19 cellular contexts compared by ENCODE assay signal in genomic region chr20:18701969-18702368, GRCh38.
DNase-seq lines count a peak whose midpoint lies in the region; ATAC-seq and TF ChIP-seq lines count a peak whose summit lies in the region.
"Had no signal": no experiment of that assay in that cellular context is flagged by ENCODE, and none has a peak within 500 bp of the region (broad histone marks: within the 10 kb centered on the region; RNA-seq: fewer than 3 reads in every experiment).

No MANE protein-coding gene starts in this region.

- peaks cover 18% of the 10 kb centered on the region for H3K4me1 ChIP-seq in ACC112 (ENCODE audit: control insufficient read depth, insufficient read depth, low read length, unreplicated experiment)
- peaks cover 26% of the 10 kb centered on the region for H3K4me1 ChIP-seq in osteoblast (ENCODE audit: insufficient read depth, low read length)
- H3K4me1 ChIP-seq in urinary bladder (ENCODE audit: insufficient read depth), result no peaks in the 10 kb centered on the region
- H3K4me1 ChIP-seq: A549, Caco-2 had no signal

- no peaks in the 10 kb centered on the region for H4K20me1 ChIP-seq in osteoblast (ENCODE audit: insufficient read depth, low read length)

- H3K27ac ChIP-seq in ACC112 (ENCODE audit: low read depth, low read length) (no peak overlapping the region), osteoblast (ENCODE audit: low read depth, low read length) (peak overlapping the region; percentile 49), urinary bladder (ENCODE audit: low read depth) (peak overlapping the region; percentile 30)
- H3K27ac ChIP-seq: A549 had no signal

- TF ChIP-seq CTCF in osteoblast (IDR thresholded peaks at IDR 0.05; ENCODE audit: extremely low read depth, low read depth, low read length), result no peak

- no peak for ATAC-seq in SK-N-SH treated with all-trans-retinoic acid at 6 μM for 48 hours
- ATAC-seq: A549, GM12878 had no signal

- H2AFZ ChIP-seq in ACC112 (ENCODE audit: low read length, unreplicated experiment) (peak overlapping the region; percentile 3), osteoblast (ENCODE audit: low read length) (no peak overlapping the region)

- H3K79me2 ChIP-seq in ACC112 (ENCODE audit: control insufficient read depth, insufficient read depth, low read length, unreplicated experiment) (no peaks in the 10 kb centered on the region), osteoblast (ENCODE audit: insufficient read depth, low read length) (peaks cover 3% of the 10 kb centered on the region)

- no peaks in the 10 kb centered on the region for H3K27me3 ChIP-seq in ACC112 (ENCODE audit: insufficient read depth, low read length)
- no peaks in the 10 kb centered on the region for H3K27me3 ChIP-seq in osteoblast (ENCODE audit: insufficient read depth, low read length)

- H3K36me3 ChIP-seq in ACC112 (ENCODE audit: insufficient read depth, low read length) (no peaks in the 10 kb centered on the region), osteoblast (ENCODE audit: insufficient read depth, low read length) (no peaks in the 10 kb centered on the region), urinary bladder (ENCODE audit: insufficient read depth) (no peaks in the 10 kb centered on the region)

- H3K4me3 ChIP-seq in ACC112 (ENCODE audit: low read depth, low read length) (no peak overlapping the region), osteoblast (ENCODE audit: insufficient read depth, low read length) (no peak overlapping the region), urinary bladder (ENCODE audit: low read depth, low read length) (no peak overlapping the region)
- H3K4me3 ChIP-seq: A549, GM12878 had no signal

- DNase-seq in EH (ENCODE audit: low read depth) (peak; percentile 20), osteoblast (ENCODE audit: insufficient read length, low spot score, missing footprints) (peak; percentile 86), GOT3 (lab: John Stamatoyannopoulos, UW) (no peak)
- no peak for DNase-seq in activated T-cell treated with anti-CD3 and anti-CD28 coated beads, Interleukin-2, amount 50 U/mL, for 48 hours
- DNase-seq: 8988T; C1 segment of cervical spinal cord; Caco-2; CD4-positive, alpha-beta memory T cell; DMS153; DND-41; EL; GDM1; H7; HCEC 1CT had no signal

- H3K4me2 ChIP-seq in osteoblast (ENCODE audit: insufficient read depth, low read length), result no peak overlapping the region
- H3K4me2 ChIP-seq: A549 had no signal

- 65% methylated on average over 3 of the region's 3 CpGs for WGBS in urinary bladder

- H3K9me3 ChIP-seq in osteoblast (ENCODE audit: low read depth, low read length), result no peaks in the 10 kb centered on the region
- H3K9me3 ChIP-seq: A549, Caco-2 had no signal

TF ChIP-seq in SK-N-SH treated with all-trans-retinoic acid at 6 μM for 48 hours, 23 proteins besides CTCF, POLR2A, EP300 and RAD21:
- TF ChIP-seq TOX (CRISPR knock-in tag; IDR thresholded peaks at IDR 0.05; ENCODE audit: borderline replicate concordance) (no peak), TSHZ2 (CRISPR knock-in tag; IDR thresholded peaks at IDR 0.05) (no peak), TCF4 (CRISPR knock-in tag; IDR thresholded peaks at IDR 0.05; ENCODE audit: borderline replicate concordance) (no peak), OSR1 (CRISPR knock-in tag; IDR thresholded peaks at IDR 0.05) (no peak), RARB (CRISPR knock-in tag; IDR thresholded peaks at IDR 0.05) (no peak), ZFP3 (CRISPR knock-in tag; IDR thresholded peaks at IDR 0.05) (no peak), SNAI2 (CRISPR knock-in tag; IDR thresholded peaks at IDR 0.05) (no peak), CSDC2 (CRISPR knock-in tag; IDR thresholded peaks at IDR 0.05) (no peak), BACH2 (CRISPR knock-in tag; IDR thresholded peaks at IDR 0.05; ENCODE audit: borderline replicate concordance) (no peak), GLIS3 (CRISPR knock-in tag; IDR thresholded peaks at IDR 0.05) (no peak), ZFP30 (CRISPR knock-in tag; IDR thresholded peaks at IDR 0.05) (no peak), ZC3H10 (CRISPR knock-in tag; IDR thresholded peaks at IDR 0.05) (no peak), ARNTL (CRISPR knock-in tag; IDR thresholded peaks at IDR 0.05; ENCODE audit: borderline replicate concordance, low read depth) (no peak), ESRRG (CRISPR knock-in tag; IDR thresholded peaks at IDR 0.05) (no peak)
- TF ChIP-seq, protein P1, sequence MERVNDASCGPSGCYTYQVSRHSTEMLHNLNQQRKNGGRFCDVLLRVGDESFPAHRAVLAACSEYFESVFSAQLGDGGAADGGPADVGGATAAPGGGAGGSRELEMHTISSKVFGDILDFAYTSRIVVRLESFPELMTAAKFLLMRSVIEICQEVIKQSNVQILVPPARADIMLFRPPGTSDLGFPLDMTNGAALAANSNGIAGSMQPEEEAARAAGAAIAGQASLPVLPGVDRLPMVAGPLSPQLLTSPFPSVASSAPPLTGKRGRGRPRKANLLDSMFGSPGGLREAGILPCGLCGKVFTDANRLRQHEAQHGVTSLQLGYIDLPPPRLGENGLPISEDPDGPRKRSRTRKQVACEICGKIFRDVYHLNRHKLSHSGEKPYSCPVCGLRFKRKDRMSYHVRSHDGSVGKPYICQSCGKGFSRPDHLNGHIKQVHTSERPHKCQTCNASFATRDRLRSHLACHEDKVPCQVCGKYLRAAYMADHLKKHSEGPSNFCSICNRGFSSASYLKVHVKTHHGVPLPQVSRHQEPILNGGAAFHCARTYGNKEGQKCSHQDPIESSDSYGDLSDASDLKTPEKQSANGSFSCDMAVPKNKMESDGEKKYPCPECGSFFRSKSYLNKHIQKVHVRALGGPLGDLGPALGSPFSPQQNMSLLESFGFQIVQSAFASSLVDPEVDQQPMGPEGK (CRISPR knock-in tag; IDR thresholded peaks at IDR 0.05; ENCODE audit: borderline replicate concordance), result no peak
- TF ChIP-seq, protein P2, sequence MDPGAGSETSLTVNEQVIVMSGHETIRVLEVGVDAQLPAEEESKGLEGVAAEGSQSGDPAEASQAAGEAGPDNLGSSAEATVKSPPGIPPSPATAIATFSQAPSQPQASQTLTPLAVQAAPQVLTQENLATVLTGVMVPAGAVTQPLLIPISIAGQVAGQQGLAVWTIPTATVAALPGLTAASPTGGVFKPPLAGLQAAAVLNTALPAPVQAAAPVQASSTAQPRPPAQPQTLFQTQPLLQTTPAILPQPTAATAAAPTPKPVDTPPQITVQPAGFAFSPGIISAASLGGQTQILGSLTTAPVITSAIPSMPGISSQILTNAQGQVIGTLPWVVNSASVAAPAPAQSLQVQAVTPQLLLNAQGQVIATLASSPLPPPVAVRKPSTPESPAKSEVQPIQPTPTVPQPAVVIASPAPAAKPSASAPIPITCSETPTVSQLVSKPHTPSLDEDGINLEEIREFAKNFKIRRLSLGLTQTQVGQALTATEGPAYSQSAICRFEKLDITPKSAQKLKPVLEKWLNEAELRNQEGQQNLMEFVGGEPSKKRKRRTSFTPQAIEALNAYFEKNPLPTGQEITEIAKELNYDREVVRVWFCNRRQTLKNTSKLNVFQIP (CRISPR knock-in tag; IDR thresholded peaks at IDR 0.05; ENCODE audit: borderline replicate concordance, low read depth), result no peak

Comparison
In these comparisons a context has a peak if more than half of its experiments do, and no peak if none do; other contexts are left out.
1. DNase-seq: peak in EH (single experiment) and osteoblast (single experiment); none in GOT3 (single experiment) and activated T-cell treated with anti-CD3 and anti-CD28 coated beads, Interleukin-2, amount 50 U/mL, for 48 hours (0 of 2).